3 cellular contexts compared by ENCODE assay signal in genomic region chr19:55527197-55528029, GRCh38.
TF ChIP-seq lines count a peak whose summit lies in the region.

No MANE protein-coding gene starts in this region.

TF ChIP-seq in A549, 52 proteins besides CTCF, POLR2A, EP300 and RAD21:
- TF ChIP-seq TP53 (CRISPR knock-in tag; IDR thresholded peaks at IDR 0.05) (no peak), JUNB (IDR thresholded peaks at IDR 0.05) (no peak), MAX (IDR thresholded peaks at IDR 0.05) (no peak), KDM5A (IDR thresholded peaks at IDR 0.05) (no peak), BHLHE40 (IDR thresholded peaks at IDR 0.05; ENCODE audit: low read depth, low read length) (no peak), RCOR1 (IDR thresholded peaks at IDR 0.05; ENCODE audit: low read depth, low read length) (no peak), BCL3 (IDR thresholded peaks at IDR 0.05) (no peak), SMC3 (IDR thresholded peaks at IDR 0.05) (no peak), ZNF302 (CRISPR knock-in tag; IDR thresholded peaks at IDR 0.05) (no peak), HES2 (IDR thresholded peaks at IDR 0.05) (no peak), HOXA7 (CRISPR knock-in tag; IDR thresholded peaks at IDR 0.05) (no peak)

TF ChIP-seq in IMR-90, 13 proteins besides CTCF, POLR2A, EP300 and RAD21:
- no peak for TF ChIP-seq MXI1 (IDR thresholded peaks at IDR 0.05; ENCODE audit: borderline replicate concordance, low read depth, low read length)
- no peak for TF ChIP-seq FOS (IDR thresholded peaks at IDR 0.05; ENCODE audit: low read depth, low read length)
- no peak for TF ChIP-seq RCOR1 (IDR thresholded peaks at IDR 0.05; ENCODE audit: insufficient replicate concordance, low read length)

TF ChIP-seq in H1, 55 proteins besides CTCF, POLR2A, EP300 and RAD21:
- no peak for TF ChIP-seq SIRT6 (IDR thresholded peaks at IDR 0.05; ENCODE audit: low read length)
- TF ChIP-seq CBX8 (IDR thresholded peaks at IDR 0.05; ENCODE audit: borderline replicate concordance, low read depth, low read length): no peak
- TF ChIP-seq POLR2AphosphoS5 (IDR thresholded peaks at IDR 0.05; ENCODE audit: low read depth, low read length): no peak
- no peak for TF ChIP-seq MAX (IDR thresholded peaks at IDR 0.05)
- no peak for TF ChIP-seq SIN3A (conservative IDR thresholded peaks at IDR 0.05 in 1 of 2, IDR thresholded peaks at IDR 0.05 in 1 of 2; ENCODE audit: low read depth in 1 of 2, low read length in 2 of 2)
